Comparison of ENCODE assay signal across 23 cellular contexts in genomic region chr1:34156739-34157138, GRCh38. TPM values are rescaled to one million over a fixed set of nuclear protein-coding genes. Genes with fewer than 3 reads are reported as not detected.
"Had no signal": no experiment of that assay in that cellular context is flagged by ENCODE, and none has a peak within 500 bp of the region (broad histone marks: within the 10 kb centered on the region; RNA-seq: fewer than 3 reads in every experiment).

No MANE protein-coding gene starts in this region.

- H3K4me3 ChIP-seq: skin epidermis, transverse colon had no signal

- H3K9me3 Mint-ChIP-seq: activated CD8-positive, alpha-beta T cell treated with anti-CD3 and anti-CD28 coated beads for 36 hours; activated T-cell treated with anti-CD3 and anti-CD28 coated beads, Interleukin-2, amount 50 U/mL, for 4 hours; nephron had no signal

- H3K27ac ChIP-seq: epithelial cell of prostate, skin epidermis, transverse colon had no signal

- DNase-seq: activated CD4-positive, alpha-beta T cell treated with anti-CD3 and anti-CD28 coated beads for 4 hours; activated CD8-positive, alpha-beta T cell treated with anti-CD3 and anti-CD28 coated beads for 36 hours; activated effector memory CD4-positive, alpha-beta T cell treated with Interleukin-2 at 50 U/mL for 16 hours; activated naive CD4-positive, alpha-beta T cell treated with anti-CD3 and anti-CD28 coated beads, Interleukin-2, amount 50 U/mL, for 16 hours; activated T-cell treated with anti-CD3 and anti-CD28 coated beads, Interleukin-2, amount 50 U/mL, for 4 hours; dermis blood vessel endothelial cell; effector memory CD8-positive, alpha-beta T cell; head of caudate nucleus; occipital lobe; right cardiac atrium; stimulated activated CD4-positive, alpha-beta T cell treated with anti-CD3 and anti-CD28 coated beads, Interleukin-15, amount 100 ng/mL, for 24 hours; stimulated activated CD4-positive, alpha-beta T cell treated with anti-CD3 and anti-CD28 coated beads, Interleukin-4, amount 100 ng/mL, for 1 hour; stimulated activated naive CD4-positive, alpha-beta T cell; substantia nigra; transverse colon had no signal

- H3K27ac Mint-ChIP-seq: activated CD8-positive, alpha-beta T cell treated with anti-CD3 and anti-CD28 coated beads for 36 hours; effector memory CD8-positive, alpha-beta T cell; nephron had no signal

- H3K36me3 ChIP-seq: transverse colon had no signal

- H3K4me1 ChIP-seq: transverse colon had no signal

- H3K4me3 Mint-ChIP-seq: activated CD8-positive, alpha-beta T cell treated with anti-CD3 and anti-CD28 coated beads for 36 hours; activated T-cell treated with anti-CD3 and anti-CD28 coated beads, Interleukin-2, amount 50 U/mL, for 4 hours; effector memory CD8-positive, alpha-beta T cell; nephron had no signal

- H3K9me3 ChIP-seq: transverse colon had no signal

- H3K4me1 Mint-ChIP-seq: nephron had no signal

- ATAC-seq: activated CD8-positive, alpha-beta T cell treated with anti-CD3 and anti-CD28 coated beads for 36 hours; activated T-cell treated with anti-CD3 and anti-CD28 coated beads, Interleukin-2, amount 50 U/mL, for 4 hours; effector memory CD8-positive, alpha-beta T cell; right cardiac atrium had no signal

RNA-seq across cellular contexts. Expression of gene CSMD2, which starts 8.3 kb away (rescaled TPM):
- total RNA-seq: activated CD8-positive, alpha-beta T cell treated with anti-CD3 and anti-CD28 coated beads for 36 hours; activated T-cell treated with anti-CD3 and anti-CD28 coated beads, Interleukin-2, amount 50 U/mL, for 4 hours; bronchial epithelial cell had no signal

RNA-seq across cellular contexts. Expression of gene C1orf94, which starts 20.0 kb away (rescaled TPM):
- total RNA-seq: activated CD8-positive, alpha-beta T cell treated with anti-CD3 and anti-CD28 coated beads for 36 hours; activated T-cell treated with anti-CD3 and anti-CD28 coated beads, Interleukin-2, amount 50 U/mL, for 4 hours; bronchial epithelial cell; chondrocyte; dermis blood vessel endothelial cell; mesenteric fat pad; posterior vena cava; right cardiac atrium; transverse colon had no signal
- polyA plus RNA-seq: adipose tissue, right cardiac atrium had no signal
